ENCODE assay signal across 10 cellular contexts in genomic region chr17:68289473-68289872, GRCh38. TPM values are rescaled to one million over a fixed set of nuclear protein-coding genes. Genes with fewer than 3 reads are reported as not detected.
DNase-seq lines count a peak whose midpoint lies in the region; ATAC-seq and TF ChIP-seq lines count a peak whose summit lies in the region.
"Had no signal": no experiment of that assay in that cellular context is flagged by ENCODE, and none has a peak within 500 bp of the region (broad histone marks: within the 10 kb centered on the region; RNA-seq: fewer than 3 reads in every experiment).

No MANE protein-coding gene starts in this region.

- TF ChIP-seq EP300 in neural cell (conservative IDR thresholded peaks at IDR 0.05; ENCODE audit: poor library complexity, severe bottlenecking), result no peak

- no peaks in the 10 kb centered on the region for H3K9me2 ChIP-seq in neural cell (ENCODE audit: insufficient read depth, low read length)

- intact Hi-C loops in CD8-positive, alpha-beta T cell (cut with DNase I, micrococcal nuclease), result no loop called here
- intact Hi-C loops in left cardiac atrium (cut with DNase I), result no loop called here

- H3K27me3 ChIP-seq in CD8-positive, alpha-beta T cell (ENCODE audit: insufficient read depth, low read length), result no peaks in the 10 kb centered on the region
- peaks cover 4% of the 10 kb centered on the region for H3K27me3 ChIP-seq in neural cell (ENCODE audit: insufficient read depth, low read depth, low read length)
- H3K27me3 ChIP-seq: testis had no signal

- no peaks in the 10 kb centered on the region for H3K9me3 ChIP-seq in CD8-positive, alpha-beta T cell (ENCODE audit: low read length)
- no peaks in the 10 kb centered on the region for H3K9me3 ChIP-seq in neural cell (ENCODE audit: low read length)
- H3K9me3 ChIP-seq: testis had no signal

- peak overlapping the region; percentile 91 for H3K4me2 ChIP-seq in neural cell (ENCODE audit: low read length)

- H3K9ac ChIP-seq in neural cell (ENCODE audit: low read length), result peak overlapping the region; percentile 91

- H3K4me3 Mint-ChIP-seq in CD8-positive, alpha-beta T cell, result peak overlapping the region; percentile 99

- DNase-seq in CD8-positive, alpha-beta T cell, result no peak
- no peak for DNase-seq in LNCaP clone FGC (ENCODE audit: low read depth)
- peak; percentile 31 for DNase-seq in choroid plexus epithelial cell (ENCODE audit: low read depth)
- no peak for DNase-seq in left cardiac atrium
- DNase-seq in activated effector memory CD4-positive, alpha-beta T cell treated with anti-CD3 and anti-CD28 coated beads, Interleukin-2, amount 50 U/mL, for 16 hours, result no peak
- no peak for DNase-seq in NCI-H524 treated with DMSO at 0.1 percent for 48 hours (lab: John Stamatoyannopoulos, UW)
- DNase-seq: islet precursor cell, testis had no signal

- H2AFZ ChIP-seq in neural cell (ENCODE audit: low read depth, low read length), result no peak overlapping the region

- H3K27ac ChIP-seq in CD8-positive, alpha-beta T cell (ENCODE audit: low read depth, low read length), result peak overlapping the region; percentile 97
- H3K27ac ChIP-seq in neural cell (ENCODE audit: low read length), result no peak overlapping the region

- no peaks in the 10 kb centered on the region for H3F3A ChIP-seq in neural cell (ENCODE audit: insufficient read depth, low read length, poor library complexity, severe bottlenecking)

- peak overlapping the region; percentile 89 for H3K4me3 ChIP-seq in CD8-positive, alpha-beta T cell (ENCODE audit: low read depth, low read length)
- H3K4me3 ChIP-seq in LNCaP clone FGC (ENCODE audit: low read depth, low read length), result peak overlapping the region; percentile 58
- peak overlapping the region; percentile 70 for H3K4me3 ChIP-seq in choroid plexus epithelial cell (ENCODE audit: low read depth, low read length)
- H3K4me3 ChIP-seq in neural cell (ENCODE audit: low read length), result peak overlapping the region; percentile 82

- H4K20me1 ChIP-seq in neural cell (ENCODE audit: insufficient read depth), result peaks cover 3% of the 10 kb centered on the region

- H3K27ac Mint-ChIP-seq in CD8-positive, alpha-beta T cell, result peak overlapping the region; percentile 99

- H3K27me3 Mint-ChIP-seq in CD8-positive, alpha-beta T cell (ENCODE audit: low read depth), result no peaks in the 10 kb centered on the region

- H3K36me3 Mint-ChIP-seq in CD8-positive, alpha-beta T cell, result peaks cover 4% of the 10 kb centered on the region

- no peak for TF ChIP-seq RAD21 in neural cell (conservative IDR thresholded peaks at IDR 0.05)

- no peaks in the 10 kb centered on the region for H3K36me3 ChIP-seq in CD8-positive, alpha-beta T cell (ENCODE audit: insufficient read depth, low read length)
- H3K36me3 ChIP-seq in neural cell (ENCODE audit: insufficient read depth, low read length), result no peaks in the 10 kb centered on the region

- no peaks in the 10 kb centered on the region for H3K9me3 Mint-ChIP-seq in CD8-positive, alpha-beta T cell

- POLR2A ChIA-PET in CD8-positive, alpha-beta T cell (lab: Charles Lee), result interaction anchor here (0.6 to 4.0 kb wide), 16 partner anchors 11 to 213 kb away, joined by 3 to 54 read pairs (median 4); partner anchors contain the start of genes AMZ2 and WIPI1

- no peak for ATAC-seq in CD8-positive, alpha-beta T cell
- ATAC-seq in HG03565 (IDR thresholded peaks at IDR 0.05; ENCODE audit: unreplicated experiment), result no peak
- ATAC-seq in left cardiac atrium, result no peak

- TF ChIP-seq CTCF in CD8-positive, alpha-beta T cell (IDR thresholded peaks at IDR 0.05), result no peak
- TF ChIP-seq CTCF in LNCaP clone FGC (IDR thresholded peaks at IDR 0.05; ENCODE audit: control insufficient read depth, extremely low read depth, insufficient read depth) (no peak), choroid plexus epithelial cell (conservative IDR thresholded peaks at IDR 0.05; ENCODE audit: low read depth, low read length) (no peak), neural cell (IDR thresholded peaks at IDR 0.05; ENCODE audit: poor library complexity, severe bottlenecking) (no peak)

- H3K4me1 ChIP-seq in CD8-positive, alpha-beta T cell (ENCODE audit: insufficient read depth, low read length), result peaks cover 35% of the 10 kb centered on the region
- H3K4me1 ChIP-seq: testis had no signal

- CTCF ChIA-PET in CD8-positive, alpha-beta T cell (lab: Charles Lee), result interaction anchor here (0.8 to 3.3 kb wide), 8 partner anchors 15 to 152 kb away, joined by 3 to 12 read pairs (median 6); no protein-coding TSS in a partner anchor

- H3K79me2 ChIP-seq in neural cell (replicated peaks; ENCODE audit: insufficient read depth, low read length), result no peaks in the 10 kb centered on the region

- peaks cover 52% of the 10 kb centered on the region for H3K4me1 Mint-ChIP-seq in CD8-positive, alpha-beta T cell (ENCODE audit: low read depth)

TF ChIP-seq in neural cell, 6 proteins besides CTCF, POLR2A, EP300 and RAD21:
- TF ChIP-seq MXI1 (conservative IDR thresholded peaks at IDR 0.05; ENCODE audit: poor library complexity, severe bottlenecking), result no peak
- TF ChIP-seq REST (IDR thresholded peaks at IDR 0.05; ENCODE audit: borderline replicate concordance), result no peak
- TF ChIP-seq SMC3 (conservative IDR thresholded peaks at IDR 0.05; ENCODE audit: poor library complexity), result no peak
- TF ChIP-seq POLR2AphosphoS5 (IDR thresholded peaks at IDR 0.05), result no peak
- no peak for TF ChIP-seq TAF1 (IDR thresholded peaks at IDR 0.05; ENCODE audit: low read depth)
- TF ChIP-seq EZH2 (IDR thresholded peaks at IDR 0.05; ENCODE audit: borderline replicate concordance, insufficient read depth, low read length, poor library complexity, severe bottlenecking), result no peak

RNA-seq across cellular contexts. Expression of gene SLC16A6, which starts 1.5 kb away (rescaled TPM):
- total RNA-seq in CD8-positive, alpha-beta T cell, result 10 to 100 TPM; 10.7 to 11.0 TPM
- 15.6 and 17.6 TPM in 2 replicates for polyA plus RNA-seq in neural cell
- polyA minus RNA-seq in neural cell, result 42.4 and 44.6 TPM in 2 replicates
- 1 to 10 TPM in 1 of 2 donors, under 1 TPM in 1; 0.62 to 1.4 TPM for total RNA-seq in left cardiac atrium

RNA-seq across cellular contexts. Expression of gene ARSG, which starts 1.8 kb away (rescaled TPM):
- 10 to 100 TPM in 1 of 2 experiments, 1 to 10 TPM in 1; 6.7 to 10.6 TPM for total RNA-seq in CD8-positive, alpha-beta T cell
- polyA plus RNA-seq in neural cell, result 11.3 and 16.9 TPM in 2 replicates
- 31.9 and 56.6 TPM in 2 replicates for polyA minus RNA-seq in neural cell
- 1 to 10 TPM; 5.9 to 6.9 TPM for total RNA-seq in left cardiac atrium

RNA-seq across cellular contexts. Expression of gene AMZ2, which starts 41.6 kb away (rescaled TPM):
- 10 to 100 TPM; 61.0 to 71.1 TPM for total RNA-seq in CD8-positive, alpha-beta T cell
- polyA plus RNA-seq in neural cell, result 131 and 158 TPM in 2 replicates
- 71.5 and 80.3 TPM in 2 replicates for polyA minus RNA-seq in neural cell
- total RNA-seq in left cardiac atrium, result 10 to 100 TPM; 71.1 to 77.5 TPM

Comparison
In these comparisons a context has a peak if more than half of its experiments do, and no peak if none do; other contexts are left out.
1. RNA of gene SLC16A6, which starts 1.5 kb away (total RNA-seq): 10.7 to 11.0 TPM in CD8-positive, alpha-beta T cell; 0.62 to 1.4 TPM in left cardiac atrium; every median in the first group is over 4 times any median in the second.
2. Peak in every context shown above with its lines, with median percentiles within 50 percentile points of each other: H3K4me3 ChIP-seq.